Comparison of ENCODE assay signal across 12 cellular contexts in genomic region chr6:162442675-162443074, GRCh38.
DNase-seq lines count a peak whose midpoint lies in the region; ATAC-seq, FAIRE-seq and TF ChIP-seq lines count a peak whose summit lies in the region.
"Had no signal": no experiment of that assay in that cellular context is flagged by ENCODE, and none has a peak within 500 bp of the region (broad histone marks: within the 10 kb centered on the region; RNA-seq: fewer than 3 reads in every experiment).

No MANE protein-coding gene starts in this region.

- H3K79me2 ChIP-seq in HepG2 (ENCODE audit: insufficient read depth, low read length), result no peaks in the 10 kb centered on the region

- FAIRE-seq in HepG2 (lab: Jason Lieb, UNC), result peak; percentile 57
- FAIRE-seq: GM19239, TTC549 had no signal

- peak; percentile 35 to 66 for TF ChIP-seq CTCF in brain (conservative IDR thresholded peaks at IDR 0.05)
- peak; percentile 78 for TF ChIP-seq CTCF in HepG2 (CRISPR knock-in tag; IDR thresholded peaks at IDR 0.05)

- H3K36me3 Mint-ChIP-seq in brain, result peaks cover 34% of the 10 kb centered on the region
- H3K36me3 Mint-ChIP-seq in T-helper 17 cell (ENCODE audit: low read depth), result no peaks in the 10 kb centered on the region

- H3K27ac ChIP-seq in HepG2 (ENCODE audit: extremely low read length, insufficient read depth, low read length), result no peak overlapping the region
- H3K27ac ChIP-seq: adrenal gland had no signal

- POLR2A ChIA-PET in HepG2 (lab: Yijun Ruan, JAX), result no interaction called here

- no peaks in the 10 kb centered on the region for H3K4me1 ChIP-seq in HepG2 (ENCODE audit: insufficient read depth, low read length)
- H3K4me1 ChIP-seq: adrenal gland had no signal

- no peaks in the 10 kb centered on the region for H3K27me3 ChIP-seq in HepG2 (ENCODE audit: control insufficient read depth in 1 of 2, insufficient read depth in 2 of 2, low read length in 2 of 2)
- H3K27me3 ChIP-seq: adrenal gland had no signal

- CTCF ChIA-PET in HepG2 (lab: Yijun Ruan, JAX; ENCODE audit: low intra/inter-chr PET ratio, low total read pairs), result no interaction called here

- peak; percentile 60 for TF ChIP-seq RAD21 in HepG2 (CRISPR knock-in tag; IDR thresholded peaks at IDR 0.05)

- no peak for TF ChIP-seq POLR2A in HepG2 (IDR thresholded peaks at IDR 0.05; ENCODE audit: insufficient read depth in 1 of 2, low read depth in 2 of 2, low read length in 2 of 2)

- H3K27me3 Mint-ChIP-seq in brain (no peaks in the 10 kb centered on the region), T-helper 17 cell (no peaks in the 10 kb centered on the region)

- no TSS peak for BruUV-seq in HepG2 (replicated peaks; lab: Mats Ljungman, UMichigan)

- intact Hi-C loops in HepG2 (cut with micrococcal nuclease; ENCODE audit: unreplicated experiment), result loop anchor here (2.0 kb wide), 1 partner anchor 294 kb away; no protein-coding TSS in a partner anchor

- no peak overlapping the region for H3K4me3 ChIP-seq in HepG2 (replicated peaks in 1 of 3; ENCODE audit: insufficient read depth in 1 of 3, low read depth in 2 of 3, low read length in 3 of 3)
- H3K4me3 ChIP-seq: adrenal gland had no signal

- WGBS in HepG2 (ENCODE audit: low lambda C conversion rate), result 17% methylated on average over 5 of the region's 6 CpGs

- no peak overlapping the region for H3K4me2 ChIP-seq in HepG2 (ENCODE audit: low read depth, low read length)

- H2AFZ ChIP-seq in HepG2 (ENCODE audit: low read length), result no peak overlapping the region

- H3K9me3 ChIP-seq in HepG2 (ENCODE audit: low read length) (peaks cover 15% of the 10 kb centered on the region; the same call in 1 of the 2 replicates), T-helper 17 cell (ENCODE audit: control insufficient read depth, low read length, poor library complexity, severe bottlenecking) (no peaks in the 10 kb centered on the region)

- in situ Hi-C loops in ACHN (cut with HindIII; ENCODE audit: low pct_ligation_motif_present, low pct_unique_long_range_greater_than_20kb, low sequenced_read_pairs), result no loop called here
- in situ Hi-C loops in HepG2 (cut with HindIII; ENCODE audit: extremely low pct_ligation_motif_present, low pct_unique_long_range_greater_than_20kb), result no loop called here

- peak overlapping the region in 1 of 5 experiments; percentile 59 for H3K4me3 Mint-ChIP-seq in brain
- H3K4me3 Mint-ChIP-seq in T-helper 17 cell, result no peak overlapping the region
- H3K4me3 Mint-ChIP-seq: CD4-positive, CD25-positive, alpha-beta regulatory T cell had no signal

- ATAC-seq in HepG2, result peak; percentile 99
- no peak for ATAC-seq in HG03521 (IDR thresholded peaks at IDR 0.05; ENCODE audit: unreplicated experiment)
- no peak for ATAC-seq in T-helper 17 cell

- no peaks in the 10 kb centered on the region for H4K20me1 ChIP-seq in HepG2 (ENCODE audit: insufficient read depth, low read length)

- no peak for TF ChIP-seq EP300 in HepG2 (IDR thresholded peaks at IDR 0.05; ENCODE audit: low read depth in 2 of 2, low read length in 2 of 2)
- no peak for TF ChIP-seq EP300 in HepG2 (CRISPR knock-in tag; IDR thresholded peaks at IDR 0.05; ENCODE audit: borderline replicate concordance)

- DNase-seq in ACHN (peak; percentile 50), NCI-H1092 (lab: John Stamatoyannopoulos, UW) (peak; percentile 21), HepG2 (ENCODE audit: low spot score) (peak; percentile 36), T-helper 17 cell (no peak)
- DNase-seq in activated CD4-positive, CD25-positive, alpha-beta regulatory T cell (lab: John Stamatoyannopoulos, UW), result no peak
- DNase-seq in effector CD8-positive, alpha-beta T cell (lab: John Stamatoyannopoulos, UW), result no peak
- DNase-seq: CD4-positive, CD25-positive, alpha-beta regulatory T cell had no signal

- H3K4me1 Mint-ChIP-seq in brain (peaks cover 34% of the 10 kb centered on the region), T-helper 17 cell (no peaks in the 10 kb centered on the region)
- H3K4me1 Mint-ChIP-seq: CD4-positive, CD25-positive, alpha-beta regulatory T cell had no signal

- H3K27ac Mint-ChIP-seq in brain (peak overlapping the region in 4 of 5 experiments; percentile 28 to 63 (median 44)), T-helper 17 cell (no peak overlapping the region)

- H3K36me3 ChIP-seq in HepG2 (replicated peaks in 1 of 2; ENCODE audit: control insufficient read depth in 1 of 2, insufficient read depth in 2 of 2, low read length in 2 of 2), result no peaks in the 10 kb centered on the region
- H3K36me3 ChIP-seq: adrenal gland had no signal

- H3K9ac ChIP-seq in HepG2 (ENCODE audit: insufficient read depth, low read depth, low read length), result no peak overlapping the region

- H3K9me3 Mint-ChIP-seq in brain, result peaks cover 6 to 23% (median 22%) of the 10 kb centered on the region in 5 experiments

TF ChIP-seq in HepG2, 621 proteins besides CTCF, POLR2A, EP300 and RAD21:
- no peak for TF ChIP-seq XBP1 (CRISPR knock-in tag; IDR thresholded peaks at IDR 0.05)
- TF ChIP-seq SMC3 (IDR thresholded peaks at IDR 0.05; ENCODE audit: low read length), result peak; percentile 62; the same call in 1 of the 2 replicates
- TF ChIP-seq ZNF549 (CRISPR knock-in tag; IDR thresholded peaks at IDR 0.05), result no peak
- TF ChIP-seq ZNF510 (CRISPR knock-in tag; IDR thresholded peaks at IDR 0.05; ENCODE audit: low read depth), result no peak
- no peak for TF ChIP-seq ZFP1 (CRISPR knock-in tag; IDR thresholded peaks at IDR 0.05)
- 0 out of 2 replicates have a peak, but pooled peaks have one; percentile 17 for TF ChIP-seq ZNF501 (CRISPR knock-in tag; IDR thresholded peaks at IDR 0.05)
- TF ChIP-seq SP5 (CRISPR knock-in tag; IDR thresholded peaks at IDR 0.05; ENCODE audit: borderline replicate concordance, low read depth), result no peak
- no peak for TF ChIP-seq ZNF280D (CRISPR knock-in tag; IDR thresholded peaks at IDR 0.05)
- TF ChIP-seq HNRNPLL (IDR thresholded peaks at IDR 0.05; ENCODE audit: low read depth, low read length, poor library complexity, severe bottlenecking), result no peak
- no peak for TF ChIP-seq MTA1 (CRISPR knock-in tag; IDR thresholded peaks at IDR 0.05; ENCODE audit: borderline replicate concordance)
- no peak for TF ChIP-seq ZBTB8A (CRISPR knock-in tag; IDR thresholded peaks at IDR 0.05; ENCODE audit: borderline replicate concordance, low read depth)
- no peak for TF ChIP-seq U2AF2 (IDR thresholded peaks at IDR 0.05; ENCODE audit: low read depth, low read length)
- no peak for TF ChIP-seq AKNA (CRISPR knock-in tag; IDR thresholded peaks at IDR 0.05; ENCODE audit: borderline replicate concordance)
- no peak for TF ChIP-seq PRMT3 (CRISPR knock-in tag; IDR thresholded peaks at IDR 0.05; ENCODE audit: borderline replicate concordance, low read depth)
- TF ChIP-seq STAG1 (CRISPR knock-in tag; IDR thresholded peaks at IDR 0.05), result peak; percentile 86

Comparison
In these comparisons a context has a peak if more than half of its experiments do, and no peak if none do; other contexts are left out.
1. DNase-seq: peak in ACHN (single experiment), NCI-H1092 (single experiment) and HepG2 (single experiment); none in activated CD4-positive, CD25-positive, alpha-beta regulatory T cell (0 of 4), effector CD8-positive, alpha-beta T cell (single experiment) and T-helper 17 cell (0 of 3).